ENCODE assay signal across 20 cellular contexts in genomic region chr6:53210821-53211220, GRCh38.
"Had no signal": no experiment of that assay in that cellular context is flagged by ENCODE, and none has a peak within 500 bp of the region (broad histone marks: within the 10 kb centered on the region; RNA-seq: fewer than 3 reads in every experiment).

No MANE protein-coding gene starts in this region.

- DNase-seq: KBM-7, MV-4-11, NCI-H1048, NCI-H1105, NCI-H1417, NCI-H1436 treated with DMSO at 0.1 percent for 48 hours, NCI-H1694, NCI-H187 treated with DMSO at 0.1 percent for 48 hours, NCI-H2029 treated with DMSO at 0.1 percent for 48 hours, NCI-H2171 treated with DMSO at 0.1 percent for 48 hours, NCI-H345, NCI-H446 treated with DMSO at 0.1 percent for 48 hours, NCI-H510A treated with DMSO at 0.1 percent for 48 hours, NCI-H526, Right ventricle myocardium superior, RPMI8226, SIG-M5 had no signal

- H3K27ac ChIP-seq: SJSA1, SK-N-MC had no signal

- H3K27me3 ChIP-seq: SJSA1 had no signal

- H3K4me1 ChIP-seq: SJSA1 had no signal

- H3K4me3 ChIP-seq: SJSA1, SK-N-MC had no signal

- FAIRE-seq: RCC 7860 had no signal

- H3K36me3 ChIP-seq: SJSA1 had no signal

- H3K9me3 ChIP-seq: SJSA1 had no signal
